22 cellular contexts compared by ENCODE assay signal in the genomic region with DNA sequence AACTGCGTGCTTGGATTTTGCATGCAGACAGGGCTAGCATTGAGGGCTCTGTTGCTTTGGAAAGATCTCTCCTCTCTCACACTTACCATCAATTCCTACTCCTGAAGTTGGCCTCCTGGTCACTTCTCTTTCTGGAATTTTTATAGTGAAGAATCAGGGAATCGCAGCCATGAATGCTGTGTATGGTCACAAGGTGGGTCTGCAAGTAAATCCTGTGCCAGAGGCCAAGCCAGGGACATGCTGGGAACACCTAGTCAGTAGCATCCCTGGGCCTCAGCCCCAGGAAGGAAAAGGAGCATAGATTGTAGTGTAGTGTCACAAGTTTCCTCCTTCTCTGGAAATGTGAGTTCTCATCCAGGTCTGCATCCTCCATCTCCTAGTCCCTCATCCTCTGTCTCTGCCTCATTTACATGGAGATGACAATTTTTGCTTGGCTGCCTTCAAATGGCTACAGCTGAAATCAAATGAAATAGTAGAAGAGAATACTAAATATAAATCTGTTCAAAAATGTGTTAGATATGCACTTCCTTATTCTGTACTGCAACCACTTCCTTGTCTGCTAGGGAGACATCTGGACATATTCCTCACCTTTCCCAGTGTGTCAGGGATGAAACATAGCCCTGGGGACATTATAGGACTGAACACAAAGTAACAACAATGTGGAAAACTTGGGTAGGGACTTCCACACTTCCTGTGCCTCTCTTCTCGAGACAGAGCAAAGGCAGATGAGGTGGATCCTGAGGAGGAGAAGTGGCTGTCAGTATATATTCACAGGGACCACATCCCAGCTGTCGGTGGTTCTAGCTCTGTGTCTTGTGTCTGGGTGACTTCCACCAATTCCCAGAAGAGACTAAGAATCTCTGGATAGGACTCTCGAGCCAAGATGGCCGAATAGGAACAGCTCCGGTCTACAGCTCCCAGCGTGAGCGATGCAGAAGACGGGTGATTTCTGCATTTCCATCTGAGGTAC. TPM values are rescaled to one million over a fixed set of nuclear protein-coding genes. Genes with fewer than 3 reads are reported as not detected.
DNase-seq lines count a peak whose midpoint lies in the region; ATAC-seq, FAIRE-seq and TF ChIP-seq lines count a peak whose summit lies in the region.
"Had no signal": no experiment of that assay in that cellular context is flagged by ENCODE, and none has a peak within 500 bp of the region (broad histone marks: within the 10 kb centered on the region; RNA-seq: fewer than 3 reads in every experiment).

No MANE protein-coding gene starts in this region.

- H3K36me3 ChIP-seq in HepG2 (replicated peaks in 1 of 2; ENCODE audit: control insufficient read depth in 1 of 2, insufficient read depth in 2 of 2, low read length in 2 of 2): no peaks in the 10 kb centered on the region
- no peaks in the 10 kb centered on the region for H3K36me3 ChIP-seq in right lobe of liver
- H3K36me3 ChIP-seq in NT2/D1 (ENCODE audit: insufficient read depth, insufficient read length, low read length): no peaks in the 10 kb centered on the region
- no peaks in the 10 kb centered on the region for H3K36me3 ChIP-seq in iPS-18a (ENCODE audit: control insufficient read depth, low read depth, low read length)
- H3K36me3 ChIP-seq: gastrocnemius medialis, upper lobe of left lung had no signal

- TF ChIP-seq POLR2A in HepG2 (IDR thresholded peaks at IDR 0.05; ENCODE audit: insufficient read depth in 1 of 2, low read depth in 2 of 2, low read length in 2 of 2) (no peak), right lobe of liver (IDR thresholded peaks at IDR 0.05) (no peak)

- CTCF ChIA-PET in HepG2 (lab: Yijun Ruan, JAX; ENCODE audit: low intra/inter-chr PET ratio, low total read pairs): no interaction called here

- H4K20me1 ChIP-seq in HepG2 (ENCODE audit: insufficient read depth, low read length): no peaks in the 10 kb centered on the region

- H3K27ac ChIP-seq in HepG2 (ENCODE audit: extremely low read length, insufficient read depth, low read length) (no peak overlapping the region), right lobe of liver (no peak overlapping the region), iPS-18a (ENCODE audit: low read length) (no peak overlapping the region), substantia nigra (ENCODE audit: low read depth, low read length, poor library complexity, severe bottlenecking) (no peak overlapping the region)
- H3K27ac ChIP-seq: body of pancreas, gastrocnemius medialis, PC-9, upper lobe of left lung had no signal

- H3K9ac ChIP-seq in HepG2 (ENCODE audit: insufficient read depth, low read depth, low read length): no peak overlapping the region
- no peak overlapping the region for H3K9ac ChIP-seq in NT2/D1 (ENCODE audit: insufficient read length, low read depth)
- H3K9ac ChIP-seq in iPS-18a (ENCODE audit: low read length): no peak overlapping the region

- no peak for TF ChIP-seq CTCF in HepG2 (CRISPR knock-in tag; IDR thresholded peaks at IDR 0.05)
- no peak for TF ChIP-seq CTCF in right lobe of liver (IDR thresholded peaks at IDR 0.05)

- in situ Hi-C loops in HepG2 (cut with HindIII; ENCODE audit: extremely low pct_ligation_motif_present, low pct_unique_long_range_greater_than_20kb): no loop called here

- TF ChIP-seq EP300 in HepG2 (IDR thresholded peaks at IDR 0.05; ENCODE audit: low read depth in 2 of 2, low read length in 2 of 2) (no peak), HepG2 (CRISPR knock-in tag; IDR thresholded peaks at IDR 0.05; ENCODE audit: borderline replicate concordance) (no peak)

- ATAC-seq in HepG2 (no peak), right lobe of liver (no peak), HG03571 (IDR thresholded peaks at IDR 0.05; ENCODE audit: unreplicated experiment) (no peak)
- ATAC-seq: activated T-cell treated with anti-CD3 and anti-CD28 coated beads, Interleukin-2, amount 50 U/mL, for 72 hours; body of pancreas; gastrocnemius medialis; left ventricle myocardium superior had no signal

- H3K4me3 ChIP-seq in HepG2 (replicated peaks in 1 of 3; ENCODE audit: insufficient read depth in 1 of 3, low read depth in 2 of 3, low read length in 3 of 3) (no peak overlapping the region), right lobe of liver (no peak overlapping the region), NT2/D1 (ENCODE audit: insufficient read length, low read depth) (peak overlapping the region; percentile 15), iPS-18a (ENCODE audit: low read length) (peak overlapping the region; percentile 21)
- H3K4me3 ChIP-seq: body of pancreas, gastrocnemius medialis, PC-9, upper lobe of left lung had no signal

- POLR2A ChIA-PET in HepG2 (lab: Yijun Ruan, JAX): no interaction called here

- H3K27me3 ChIP-seq in HepG2 (ENCODE audit: control insufficient read depth in 1 of 2, insufficient read depth in 2 of 2, low read length in 2 of 2): no peaks in the 10 kb centered on the region
- H3K27me3 ChIP-seq in right lobe of liver: no peaks in the 10 kb centered on the region
- H3K27me3 ChIP-seq in NT2/D1 (ENCODE audit: insufficient read depth, insufficient read length): no peaks in the 10 kb centered on the region
- peaks cover 6% of the 10 kb centered on the region for H3K27me3 ChIP-seq in iPS-18a (ENCODE audit: control insufficient read depth, insufficient read depth, low read length)
- H3K27me3 ChIP-seq: body of pancreas, gastrocnemius medialis, upper lobe of left lung had no signal

- H3K4me2 ChIP-seq in HepG2 (ENCODE audit: low read depth, low read length): no peak overlapping the region
- H3K4me2 ChIP-seq: PC-9 had no signal

- no peak for DNase-seq in HepG2 (ENCODE audit: low spot score)
- DNase-seq in right lobe of liver: no peak
- no peak for DNase-seq in NT2/D1 (ENCODE audit: low read depth, low spot score)
- DNase-seq in NCI-H2196 (lab: John Stamatoyannopoulos, UW; ENCODE audit: unreplicated experiment): no peak
- no peak for DNase-seq in substantia nigra (lab: John Stamatoyannopoulos, UW)
- DNase-seq in GM19240 (ENCODE audit: insufficient read length, low spot score): no peak
- DNase-seq: activated B cell treated with CpG ODN at 0.5 μM for 24 hours; activated T-cell treated with anti-CD3 and anti-CD28 coated beads, Interleukin-2, amount 50 U/mL, for 72 hours; body of pancreas; cortex of kidney; gastrocnemius medialis; left ventricle myocardium superior; NCI-H146; PC-9; stimulated activated CD4-positive, alpha-beta T cell treated with anti-CD3 and anti-CD28 coated beads, Interleukin-1b, Interleukin-23, amount 100 ng/mL, for 48 hours had no signal

- H3K9me3 ChIP-seq in HepG2 (ENCODE audit: low read length) (no peaks in the 10 kb centered on the region), right lobe of liver (no peaks in the 10 kb centered on the region), NT2/D1 (ENCODE audit: insufficient read depth, low read length) (peaks cover 18% of the 10 kb centered on the region; the same call in 1 of the 2 replicates), iPS-18a (ENCODE audit: control insufficient read depth, low read depth, low read length) (no peaks in the 10 kb centered on the region)
- H3K9me3 ChIP-seq: body of pancreas, gastrocnemius medialis, upper lobe of left lung had no signal

- intact Hi-C loops in HepG2 (cut with micrococcal nuclease; ENCODE audit: unreplicated experiment): no loop called here
- intact Hi-C loops in right lobe of liver (cut with DNase I): no loop called here

- H3K4me1 ChIP-seq in HepG2 (ENCODE audit: insufficient read depth, low read length): peaks cover 53% of the 10 kb centered on the region
- H3K4me1 ChIP-seq in right lobe of liver: no peaks in the 10 kb centered on the region
- H3K4me1 ChIP-seq in NT2/D1 (ENCODE audit: insufficient read depth, insufficient read length): no peaks in the 10 kb centered on the region
- peaks cover 4% of the 10 kb centered on the region for H3K4me1 ChIP-seq in iPS-18a (ENCODE audit: control insufficient read depth, low read depth, low read length)
- H3K4me1 ChIP-seq: body of pancreas, gastrocnemius medialis, upper lobe of left lung had no signal

- no peak for TF ChIP-seq RAD21 in HepG2 (CRISPR knock-in tag; IDR thresholded peaks at IDR 0.05)

- 98% methylated on average over 10 of the region's 10 CpGs for WGBS in HepG2 (ENCODE audit: low lambda C conversion rate)
- 74% methylated on average over 8 of the region's 10 CpGs for WGBS in right lobe of liver (ENCODE audit: insufficient coverage, low coverage, low lambda C conversion rate, missing lambda C conversion rate)

- H3K79me2 ChIP-seq in HepG2 (ENCODE audit: insufficient read depth, low read length): no peaks in the 10 kb centered on the region

- FAIRE-seq in HepG2 (lab: Jason Lieb, UNC): no peak
- FAIRE-seq: endothelial cell of umbilical vein had no signal

- no peak overlapping the region for H2AFZ ChIP-seq in HepG2 (ENCODE audit: low read length)
- H2AFZ ChIP-seq: PC-9 had no signal

- no TSS peak for BruUV-seq in HepG2 (replicated peaks; lab: Mats Ljungman, UMichigan)

RNA-seq across cellular contexts. Expression of a gene that starts 17.0 kb away (rescaled TPM):
- 0.07 TPM in 1 of 2 replicates, not detected in the other for total RNA-seq in HepG2 (2016; rRNA removed; fragmentation: Illumina TruSeq; extraction: Trizol)
- not detected in 2 replicates for total RNA-seq in HepG2 (2016; cell fraction: cytosol; rRNA removed; fragmentation: Illumina TruSeq; extraction: Trizol; ENCODE audit: low read depth)
- total RNA-seq in HepG2 (2016; cell fraction: insoluble cytoplasmic fraction; rRNA removed; fragmentation: Illumina TruSeq; extraction: Trizol): not detected in 2 replicates
- total RNA-seq in HepG2 (2016; cell fraction: membrane; rRNA removed; fragmentation: Illumina TruSeq; extraction: Trizol): not detected in 2 replicates
- total RNA-seq in HepG2 (2016; cell fraction: nucleus; rRNA removed; fragmentation: Illumina TruSeq; extraction: Trizol): not detected in 2 replicates
- not detected in 2 replicates for polyA plus RNA-seq in HepG2 (2011; rRNA removed)
- not detected in 2 replicates for polyA plus RNA-seq in HepG2 (2011; cell fraction: cytosol; rRNA removed)
- not detected in 2 replicates for polyA plus RNA-seq in HepG2 (2011; cell fraction: nucleus; rRNA removed)
- polyA plus RNA-seq in HepG2 (2012): not detected in 2 replicates
- polyA plus RNA-seq in HepG2 (2016; cell fraction: cytosol; fragmentation: Illumina TruSeq; extraction: Trizol; ENCODE audit: low read depth): not detected in 2 replicates
- polyA plus RNA-seq in HepG2 (2016; cell fraction: insoluble cytoplasmic fraction; fragmentation: Illumina TruSeq; extraction: Trizol; ENCODE audit: low read depth): not detected in 2 replicates
- not detected in 2 replicates for polyA plus RNA-seq in HepG2 (2016; cell fraction: membrane; fragmentation: Illumina TruSeq; extraction: Trizol; ENCODE audit: low read depth)
- polyA plus RNA-seq in HepG2 (2016; cell fraction: nucleus; fragmentation: Illumina TruSeq; extraction: Trizol; ENCODE audit: insufficient read depth, low read depth): not detected in 2 replicates
- not detected in 2 replicates for polyA minus RNA-seq in HepG2 (2011; rRNA and poly(A)+ RNA removed; ENCODE audit: low replicate concordance)
- polyA minus RNA-seq in HepG2 (2011; cell fraction: cytosol; rRNA and poly(A)+ RNA removed): not detected in 2 replicates
- polyA minus RNA-seq in HepG2 (2011; cell fraction: nucleus; rRNA and poly(A)+ RNA removed): 0.25 TPM in 1 of 2 replicates, not detected in the other
- not detected for total RNA-seq in right lobe of liver
- total RNA-seq: activated B cell treated with CpG ODN at 0.5 μM for 24 hours; activated T-cell treated with anti-CD3 and anti-CD28 coated beads, Interleukin-2, amount 50 U/mL, for 72 hours; endothelial cell of umbilical vein; gastrocnemius medialis; left ventricle myocardium superior; LHCN-M2; NCI-H460; osteocyte; PC-9; upper lobe of left lung had no signal
- polyA plus RNA-seq: endothelial cell of umbilical vein had no signal

RNA-seq across cellular contexts. Expression of a gene that starts 20.4 kb away (rescaled TPM):
- total RNA-seq in HepG2 (2016; rRNA removed; fragmentation: Illumina TruSeq; extraction: Trizol): 0.15 TPM in 1 of 2 replicates, not detected in the other
- total RNA-seq in HepG2 (2016; cell fraction: cytosol; rRNA removed; fragmentation: Illumina TruSeq; extraction: Trizol; ENCODE audit: low read depth): not detected in 2 replicates
- total RNA-seq in HepG2 (2016; cell fraction: insoluble cytoplasmic fraction; rRNA removed; fragmentation: Illumina TruSeq; extraction: Trizol): not detected in 2 replicates
- total RNA-seq in HepG2 (2016; cell fraction: membrane; rRNA removed; fragmentation: Illumina TruSeq; extraction: Trizol): not detected in 2 replicates
- not detected in 2 replicates for total RNA-seq in HepG2 (2016; cell fraction: nucleus; rRNA removed; fragmentation: Illumina TruSeq; extraction: Trizol)
- not detected in 2 replicates for polyA plus RNA-seq in HepG2 (2011; rRNA removed)
- not detected in 2 replicates for polyA plus RNA-seq in HepG2 (2011; cell fraction: cytosol; rRNA removed)
- not detected in 2 replicates for polyA plus RNA-seq in HepG2 (2011; cell fraction: nucleus; rRNA removed)
- not detected in 2 replicates for polyA plus RNA-seq in HepG2 (2012)
- polyA plus RNA-seq in HepG2 (2016; cell fraction: cytosol; fragmentation: Illumina TruSeq; extraction: Trizol; ENCODE audit: low read depth): not detected in 2 replicates
- polyA plus RNA-seq in HepG2 (2016; cell fraction: insoluble cytoplasmic fraction; fragmentation: Illumina TruSeq; extraction: Trizol; ENCODE audit: low read depth): not detected in 2 replicates
- not detected in 2 replicates for polyA plus RNA-seq in HepG2 (2016; cell fraction: membrane; fragmentation: Illumina TruSeq; extraction: Trizol; ENCODE audit: low read depth)
- not detected in 2 replicates for polyA plus RNA-seq in HepG2 (2016; cell fraction: nucleus; fragmentation: Illumina TruSeq; extraction: Trizol; ENCODE audit: insufficient read depth, low read depth)
- polyA minus RNA-seq in HepG2 (2011; rRNA and poly(A)+ RNA removed; ENCODE audit: low replicate concordance): not detected in 2 replicates
- not detected in 2 replicates for polyA minus RNA-seq in HepG2 (2011; cell fraction: cytosol; rRNA and poly(A)+ RNA removed)
- not detected in 2 replicates for polyA minus RNA-seq in HepG2 (2011; cell fraction: nucleus; rRNA and poly(A)+ RNA removed)
- total RNA-seq in right lobe of liver: not detected
- total RNA-seq: activated B cell treated with CpG ODN at 0.5 μM for 24 hours; activated T-cell treated with anti-CD3 and anti-CD28 coated beads, Interleukin-2, amount 50 U/mL, for 72 hours; body of pancreas; endothelial cell of umbilical vein; gastrocnemius medialis; left ventricle myocardium superior; LHCN-M2; NCI-H460; osteocyte; PC-9; upper lobe of left lung had no signal
- polyA plus RNA-seq: endothelial cell of umbilical vein had no signal

RNA-seq across cellular contexts. Expression of a gene that starts 49.0 kb away (rescaled TPM):
- total RNA-seq in HepG2 (2016; rRNA removed; fragmentation: Illumina TruSeq; extraction: Trizol) (300 and 690 TPM in 2 replicates), right lobe of liver (1,000 to 10,000 TPM in 1 of 6 experiments, 100 to 1,000 TPM in 5; 504 to 1,394 (median 638) TPM)
- total RNA-seq in HepG2 (2016; cell fraction: cytosol; rRNA removed; fragmentation: Illumina TruSeq; extraction: Trizol; ENCODE audit: low read depth): 306 and 400 TPM in 2 replicates
- total RNA-seq in HepG2 (2016; cell fraction: insoluble cytoplasmic fraction; rRNA removed; fragmentation: Illumina TruSeq; extraction: Trizol): 277 and 657 TPM in 2 replicates
- total RNA-seq in HepG2 (2016; cell fraction: membrane; rRNA removed; fragmentation: Illumina TruSeq; extraction: Trizol): 267 and 341 TPM in 2 replicates
- 478 and 575 TPM in 2 replicates for total RNA-seq in HepG2 (2016; cell fraction: nucleus; rRNA removed; fragmentation: Illumina TruSeq; extraction: Trizol)
- polyA plus RNA-seq in HepG2 (2011; rRNA removed): 1,005 and 1,077 TPM in 2 replicates
- 827 and 1,616 TPM in 2 replicates for polyA plus RNA-seq in HepG2 (2011; cell fraction: cytosol; rRNA removed)
- polyA plus RNA-seq in HepG2 (2011; cell fraction: nucleus; rRNA removed): 530 and 563 TPM in 2 replicates
- 560 and 584 TPM in 2 replicates for polyA plus RNA-seq in HepG2 (2012)
- polyA plus RNA-seq in HepG2 (2016; cell fraction: cytosol; fragmentation: Illumina TruSeq; extraction: Trizol; ENCODE audit: low read depth): 569 and 650 TPM in 2 replicates
- polyA plus RNA-seq in HepG2 (2016; cell fraction: insoluble cytoplasmic fraction; fragmentation: Illumina TruSeq; extraction: Trizol; ENCODE audit: low read depth): 435 and 510 TPM in 2 replicates
- polyA plus RNA-seq in HepG2 (2016; cell fraction: membrane; fragmentation: Illumina TruSeq; extraction: Trizol; ENCODE audit: low read depth): 388 and 429 TPM in 2 replicates
- polyA plus RNA-seq in HepG2 (2016; cell fraction: nucleus; fragmentation: Illumina TruSeq; extraction: Trizol; ENCODE audit: insufficient read depth, low read depth): 1,429 and 1,592 TPM in 2 replicates
- 60.4 and 1,528 TPM in 2 replicates for polyA minus RNA-seq in HepG2 (2011; rRNA and poly(A)+ RNA removed; ENCODE audit: low replicate concordance)
- polyA minus RNA-seq in HepG2 (2011; cell fraction: cytosol; rRNA and poly(A)+ RNA removed): 688 and 730 TPM in 2 replicates
- polyA minus RNA-seq in HepG2 (2011; cell fraction: nucleus; rRNA and poly(A)+ RNA removed): 130 and 153 TPM in 2 replicates
- total RNA-seq: activated B cell treated with CpG ODN at 0.5 μM for 24 hours had no signal

Comparison
In these comparisons a context has a peak if more than half of its experiments do, and no peak if none do; other contexts are left out.
1. H3K4me3 ChIP-seq: peak in NT2/D1 (single experiment) and iPS-18a (single experiment); none in HepG2 (0 of 3) and right lobe of liver (0 of 3).